23 cellular contexts compared by ENCODE assay signal in genomic region chr10:104345941-104346340, GRCh38. TPM values are rescaled to one million over a fixed set of nuclear protein-coding genes. Genes with fewer than 3 reads are reported as not detected.
A peak's percentile ranks its signal among the peaks of the same experiment; 100 is the strongest.
DNase-seq lines count a peak whose midpoint lies in the region; ATAC-seq and TF ChIP-seq lines count a peak whose summit lies in the region.
"Had no signal": no experiment of that assay in that cellular context is flagged by ENCODE, and none has a peak within 500 bp of the region (broad histone marks: within the 10 kb centered on the region; RNA-seq: fewer than 3 reads in every experiment).

No MANE protein-coding gene starts in this region.

- H3K9me3 ChIP-seq in WERI-Rb-1 (ENCODE audit: severe bottlenecking) = no peaks in the 10 kb centered on the region
- H3K9me3 ChIP-seq: A549, gastroesophageal sphincter, SJCRH30 had no signal

- WGBS in lower leg skin, 2 donors = 71% methylated on average over 4 of the region's 4 CpGs

- no peak for DNase-seq in activated T-cell treated with anti-CD3 and anti-CD28 coated beads, Interleukin-2, amount 50 U/mL, for 24 hours
- DNase-seq in activated T-cell treated with anti-CD3 and anti-CD28 coated beads, Interleukin-2, amount 50 U/mL, for 4 hours = no peak
- DNase-seq in Kasumi-1 (lab: John Stamatoyannopoulos, UW) (peak; percentile 50 to 59), WERI-Rb-1 (no peak), lower leg skin (ENCODE audit: low spot score in 2 of 2) (no peak)
- no peak for DNase-seq in activated T-helper 1 cell treated with anti-CD3 and anti-CD28 coated beads, Interleukin-12 subunit alpha, Interleukin-12 subunit beta, Interleukin-2, Interleukin-4 antibody, amounts not matched to agents 30 ng/mL and 10 ng/mL and 1 ng/mL, durations not matched to agents 14 hours and 24 hours and 36 hours (ENCODE audit: low spot score)
- DNase-seq in natural killer cell treated with Interleukin-12 subunit alpha and Interleukin-12 subunit beta and Interleukin-15 and Interleukin-18, amount 100 ng/mL, for 72 hours (ENCODE audit: low spot score) = no peak
- DNase-seq: activated CD4-positive, alpha-beta T cell treated with anti-CD3 and anti-CD28 coated beads for 4 hours; activated CD8-positive, alpha-beta memory T cell treated with anti-CD3 and anti-CD28 coated beads, Interleukin-2, amount 50 U/mL, for 48 hours; activated gamma-delta T cell treated with Interleukin-2 at 50 U/mL for 16 hours; GOT3; hippocampal formation; mesendoderm; NCI-H1417 treated with DMSO at 0.1 percent for 48 hours; NCI-H510A treated with DMSO at 0.1 percent for 48 hours; SJCRH30 had no signal

- intact Hi-C loops in activated T-helper 1 cell treated with anti-CD3 and anti-CD28 coated beads, Interleukin-12 subunit alpha, Interleukin-12 subunit beta, Interleukin-2, Interleukin-4 antibody, amounts not matched to agents 30 ng/mL and 10 ng/mL and 1 ng/mL, durations not matched to agents 14 hours and 24 hours and 36 hours (cut with micrococcal nuclease) = no loop called here
- intact Hi-C loops in lower leg skin (cut with DNase I; ENCODE audit: low total_unique reads) = no loop called here

- H3K27ac Mint-ChIP-seq in activated T-cell treated with anti-CD3 and anti-CD28 coated beads, Interleukin-2, amount 50 U/mL, for 24 hours = peak overlapping the region; percentile 61
- H3K27ac Mint-ChIP-seq in activated T-helper 1 cell treated with anti-CD3 and anti-CD28 coated beads, Interleukin-12 subunit alpha, Interleukin-12 subunit beta, Interleukin-2, Interleukin-4 antibody, amounts not matched to agents 30 ng/mL and 10 ng/mL and 1 ng/mL, durations not matched to agents 14 hours and 24 hours and 36 hours = peak overlapping the region; percentile 46
- H3K27ac Mint-ChIP-seq in natural killer cell treated with Interleukin-12 subunit alpha and Interleukin-12 subunit beta and Interleukin-15 and Interleukin-18, amount 100 ng/mL, for 72 hours = peak overlapping the region; percentile 32 to 61
- H3K27ac Mint-ChIP-seq: IgD-negative memory B cell had no signal

- TF ChIP-seq CTCF in WERI-Rb-1 (IDR thresholded peaks at IDR 0.05; ENCODE audit: low read depth, low read length) (no peak), lower leg skin (IDR thresholded peaks at IDR 0.05) (no peak)

- no peaks in the 10 kb centered on the region for H3K27me3 ChIP-seq in WERI-Rb-1 (ENCODE audit: insufficient read depth, low read depth, severe bottlenecking)
- H3K27me3 ChIP-seq: gastroesophageal sphincter, SJCRH30 had no signal

- no peaks in the 10 kb centered on the region for H3K9me3 Mint-ChIP-seq in activated T-cell treated with anti-CD3 and anti-CD28 coated beads, Interleukin-2, amount 50 U/mL, for 24 hours
- peaks cover 4% of the 10 kb centered on the region for H3K9me3 Mint-ChIP-seq in activated T-cell treated with anti-CD3 and anti-CD28 coated beads, Interleukin-2, amount 50 U/mL, for 4 hours
- peaks cover 10% of the 10 kb centered on the region for H3K9me3 Mint-ChIP-seq in activated T-helper 1 cell treated with anti-CD3 and anti-CD28 coated beads, Interleukin-12 subunit alpha, Interleukin-12 subunit beta, Interleukin-2, Interleukin-4 antibody, amounts not matched to agents 30 ng/mL and 10 ng/mL and 1 ng/mL, durations not matched to agents 14 hours and 24 hours and 36 hours
- H3K9me3 Mint-ChIP-seq in natural killer cell treated with Interleukin-12 subunit alpha and Interleukin-12 subunit beta and Interleukin-15 and Interleukin-18, amount 100 ng/mL, for 72 hours = no peaks in the 10 kb centered on the region

- no peak overlapping the region for H3K4me3 ChIP-seq in WERI-Rb-1 (ENCODE audit: low read depth, low read length)
- H3K4me3 ChIP-seq in lower leg skin (ENCODE audit: low read depth, poor library complexity, severe bottlenecking) = no peak overlapping the region
- H3K4me3 ChIP-seq: A549, coronary artery, gastroesophageal sphincter, SJCRH30, skin epidermis had no signal

- no peaks in the 10 kb centered on the region for H3K36me3 Mint-ChIP-seq in activated T-cell treated with anti-CD3 and anti-CD28 coated beads, Interleukin-2, amount 50 U/mL, for 24 hours (ENCODE audit: low read depth)
- H3K36me3 Mint-ChIP-seq in activated T-cell treated with anti-CD3 and anti-CD28 coated beads, Interleukin-2, amount 50 U/mL, for 4 hours (ENCODE audit: insufficient read depth) = no peaks in the 10 kb centered on the region
- H3K36me3 Mint-ChIP-seq in activated T-helper 1 cell treated with anti-CD3 and anti-CD28 coated beads, Interleukin-12 subunit alpha, Interleukin-12 subunit beta, Interleukin-2, Interleukin-4 antibody, amounts not matched to agents 30 ng/mL and 10 ng/mL and 1 ng/mL, durations not matched to agents 14 hours and 24 hours and 36 hours (ENCODE audit: low read depth) = peaks cover 4% of the 10 kb centered on the region
- H3K36me3 Mint-ChIP-seq in natural killer cell treated with Interleukin-12 subunit alpha and Interleukin-12 subunit beta and Interleukin-15 and Interleukin-18, amount 100 ng/mL, for 72 hours = no peaks in the 10 kb centered on the region
- H3K36me3 Mint-ChIP-seq: IgD-negative memory B cell had no signal

- H3K4me3 Mint-ChIP-seq in activated T-cell treated with anti-CD3 and anti-CD28 coated beads, Interleukin-2, amount 50 U/mL, for 24 hours = no peak overlapping the region
- no peak overlapping the region for H3K4me3 Mint-ChIP-seq in activated T-cell treated with anti-CD3 and anti-CD28 coated beads, Interleukin-2, amount 50 U/mL, for 4 hours
- no peak overlapping the region for H3K4me3 Mint-ChIP-seq in activated T-helper 1 cell treated with anti-CD3 and anti-CD28 coated beads, Interleukin-12 subunit alpha, Interleukin-12 subunit beta, Interleukin-2, Interleukin-4 antibody, amounts not matched to agents 30 ng/mL and 10 ng/mL and 1 ng/mL, durations not matched to agents 14 hours and 24 hours and 36 hours
- H3K4me3 Mint-ChIP-seq in natural killer cell treated with Interleukin-12 subunit alpha and Interleukin-12 subunit beta and Interleukin-15 and Interleukin-18, amount 100 ng/mL, for 72 hours = no peak overlapping the region
- H3K4me3 Mint-ChIP-seq: IgD-negative memory B cell had no signal

- peaks cover 12% of the 10 kb centered on the region for H3K4me1 Mint-ChIP-seq in activated T-cell treated with anti-CD3 and anti-CD28 coated beads, Interleukin-2, amount 50 U/mL, for 24 hours (ENCODE audit: low read depth)
- peaks cover 11% of the 10 kb centered on the region for H3K4me1 Mint-ChIP-seq in activated T-cell treated with anti-CD3 and anti-CD28 coated beads, Interleukin-2, amount 50 U/mL, for 4 hours (ENCODE audit: low read depth)
- peaks cover 10% of the 10 kb centered on the region for H3K4me1 Mint-ChIP-seq in activated T-helper 1 cell treated with anti-CD3 and anti-CD28 coated beads, Interleukin-12 subunit alpha, Interleukin-12 subunit beta, Interleukin-2, Interleukin-4 antibody, amounts not matched to agents 30 ng/mL and 10 ng/mL and 1 ng/mL, durations not matched to agents 14 hours and 24 hours and 36 hours (ENCODE audit: low read depth)
- peaks cover 9 to 12% of the 10 kb centered on the region in 2 donors for H3K4me1 Mint-ChIP-seq in natural killer cell treated with Interleukin-12 subunit alpha and Interleukin-12 subunit beta and Interleukin-15 and Interleukin-18, amount 100 ng/mL, for 72 hours (ENCODE audit: low read depth in 2 of 2)

- H3K27ac ChIP-seq in WERI-Rb-1 = no peak overlapping the region
- H3K27ac ChIP-seq: A549, coronary artery, gastroesophageal sphincter, SJCRH30 had no signal

- ATAC-seq in activated T-cell treated with anti-CD3 and anti-CD28 coated beads, Interleukin-2, amount 50 U/mL, for 4 hours = no peak
- ATAC-seq in natural killer cell treated with Interleukin-12 subunit alpha and Interleukin-12 subunit beta and Interleukin-15 and Interleukin-18, amount 100 ng/mL, for 72 hours = peak; percentile 63 to 77
- no peak for ATAC-seq in GM18505 (IDR thresholded peaks at IDR 0.05; ENCODE audit: unreplicated experiment)
- ATAC-seq: A549, gastroesophageal sphincter, left lobe of liver had no signal

- no peak for TF ChIP-seq POLR2A in GM18505 (IDR thresholded peaks at IDR 0.05; ENCODE audit: borderline replicate concordance, extremely low read depth, insufficient read depth, insufficient read length)
- TF ChIP-seq POLR2A in lower leg skin (IDR thresholded peaks at IDR 0.05) = no peak

- H3K36me3 ChIP-seq in WERI-Rb-1 = no peaks in the 10 kb centered on the region
- H3K36me3 ChIP-seq: gastroesophageal sphincter, SJCRH30 had no signal

- no peaks in the 10 kb centered on the region for H3K27me3 Mint-ChIP-seq in activated T-cell treated with anti-CD3 and anti-CD28 coated beads, Interleukin-2, amount 50 U/mL, for 24 hours
- no peaks in the 10 kb centered on the region for H3K27me3 Mint-ChIP-seq in activated T-cell treated with anti-CD3 and anti-CD28 coated beads, Interleukin-2, amount 50 U/mL, for 4 hours (ENCODE audit: low read depth)
- no peaks in the 10 kb centered on the region for H3K27me3 Mint-ChIP-seq in activated T-helper 1 cell treated with anti-CD3 and anti-CD28 coated beads, Interleukin-12 subunit alpha, Interleukin-12 subunit beta, Interleukin-2, Interleukin-4 antibody, amounts not matched to agents 30 ng/mL and 10 ng/mL and 1 ng/mL, durations not matched to agents 14 hours and 24 hours and 36 hours (ENCODE audit: insufficient read depth)
- H3K27me3 Mint-ChIP-seq in natural killer cell treated with Interleukin-12 subunit alpha and Interleukin-12 subunit beta and Interleukin-15 and Interleukin-18, amount 100 ng/mL, for 72 hours = no peaks in the 10 kb centered on the region
- H3K27me3 Mint-ChIP-seq: IgD-negative memory B cell had no signal

RNA-seq across cellular contexts. Expression of gene ITPRIP, which starts 7.7 kb away (rescaled TPM):
- 10 to 100 TPM; 18.1 to 21.9 (median 19.5) TPM for total RNA-seq in activated T-cell treated with anti-CD3 and anti-CD28 coated beads, Interleukin-2, amount 50 U/mL, for 4 hours
- 17.3 and 18.1 TPM in 2 replicates for total RNA-seq in activated T-helper 1 cell treated with anti-CD3 and anti-CD28 coated beads, Interleukin-12 subunit alpha, Interleukin-12 subunit beta, Interleukin-2, Interleukin-4 antibody, amounts not matched to agents 30 ng/mL and 10 ng/mL and 1 ng/mL, durations not matched to agents 14 hours and 24 hours and 36 hours
- 10 to 100 TPM; 42.1 to 63.0 TPM for total RNA-seq in natural killer cell treated with Interleukin-12 subunit alpha and Interleukin-12 subunit beta and Interleukin-15 and Interleukin-18, amount 100 ng/mL, for 72 hours
- 100 to 1,000 TPM in 3 of 4 donors, 10 to 100 TPM in 1; 77.8 to 182 (median 141) TPM for total RNA-seq in lower leg skin

RNA-seq across cellular contexts. Expression of gene CFAP58, which starts 7.7 kb away (rescaled TPM):
- total RNA-seq in activated T-cell treated with anti-CD3 and anti-CD28 coated beads, Interleukin-2, amount 50 U/mL, for 4 hours = not detected
- 0.08 and 0.24 TPM in 2 replicates for total RNA-seq in activated T-helper 1 cell treated with anti-CD3 and anti-CD28 coated beads, Interleukin-12 subunit alpha, Interleukin-12 subunit beta, Interleukin-2, Interleukin-4 antibody, amounts not matched to agents 30 ng/mL and 10 ng/mL and 1 ng/mL, durations not matched to agents 14 hours and 24 hours and 36 hours
- under 1 TPM; 0.38 to 0.67 TPM for total RNA-seq in natural killer cell treated with Interleukin-12 subunit alpha and Interleukin-12 subunit beta and Interleukin-15 and Interleukin-18, amount 100 ng/mL, for 72 hours
- under 1 TPM in 3 of 4 donors, not detected in 1; 0.42 to 0.55 (median 0.44) TPM for total RNA-seq in lower leg skin
- total RNA-seq: SJCRH30 had no signal

Comparison
In these comparisons a context has a peak if more than half of its experiments do, and no peak if none do; other contexts are left out.
1. DNase-seq: peak in Kasumi-1 (2 of 2); none in activated T-cell treated with anti-CD3 and anti-CD28 coated beads, Interleukin-2, amount 50 U/mL, for 24 hours (single experiment), activated T-cell treated with anti-CD3 and anti-CD28 coated beads, Interleukin-2, amount 50 U/mL, for 4 hours (single experiment), activated T-helper 1 cell treated with anti-CD3 and anti-CD28 coated beads, Interleukin-12 subunit alpha, Interleukin-12 subunit beta, Interleukin-2, Interleukin-4 antibody, amounts not matched to agents 30 ng/mL and 10 ng/mL and 1 ng/mL, durations not matched to agents 14 hours and 24 hours and 36 hours (single experiment), natural killer cell treated with Interleukin-12 subunit alpha and Interleukin-12 subunit beta and Interleukin-15 and Interleukin-18, amount 100 ng/mL, for 72 hours (single experiment), WERI-Rb-1 (single experiment) and lower leg skin (0 of 2).
2. ATAC-seq: peak in natural killer cell treated with Interleukin-12 subunit alpha and Interleukin-12 subunit beta and Interleukin-15 and Interleukin-18, amount 100 ng/mL, for 72 hours (2 of 2); none in activated T-cell treated with anti-CD3 and anti-CD28 coated beads, Interleukin-2, amount 50 U/mL, for 4 hours (0 of 2) and GM18505 (single experiment).
3. Peak in every context shown above with its lines, with median percentiles within 50 percentile points of each other: H3K27ac Mint-ChIP-seq.